16 cellular contexts compared by ENCODE assay signal in genomic region chr9:5978523-5978922, GRCh38. TPM values are rescaled to one million over a fixed set of nuclear protein-coding genes. Genes with fewer than 3 reads are reported as not detected.
DNase-seq lines count a peak whose midpoint lies in the region; ATAC-seq, FAIRE-seq and TF ChIP-seq lines count a peak whose summit lies in the region.
"Had no signal": no experiment of that assay in that cellular context is flagged by ENCODE, and none has a peak within 500 bp of the region (broad histone marks: within the 10 kb centered on the region; RNA-seq: fewer than 3 reads in every experiment).

No MANE protein-coding gene starts in this region.

- H3K9me1 ChIP-seq in K562 (ENCODE audit: control insufficient read depth, insufficient read depth, low read length) = no peaks in the 10 kb centered on the region

- H3K4me3 ChIP-seq in HepG2 (replicated peaks in 1 of 3; ENCODE audit: insufficient read depth in 1 of 3, low read depth in 2 of 3, low read length in 3 of 3) (no peak overlapping the region), right lobe of liver (no peak overlapping the region), LNCaP clone FGC (ENCODE audit: low read depth, low read length) (no peak overlapping the region), K562 (no peak overlapping the region)
- H3K4me3 ChIP-seq: GM12878, HAP-1 had no signal

- POLR2A ChIA-PET in HepG2 (lab: Yijun Ruan, JAX) = interaction anchor here (0.7 kb wide), 1 partner anchor 50 kb away, joined by 3 read pairs; no protein-coding TSS in a partner anchor
- POLR2A ChIA-PET in K562 (lab: Yijun Ruan, JAX) = interaction anchor here (1.2 kb wide), 1 partner anchor 49 kb away, joined by 3 read pairs; no protein-coding TSS in a partner anchor

- TF ChIP-seq RAD21 in HepG2 (CRISPR knock-in tag; IDR thresholded peaks at IDR 0.05) (no peak), K562 (CRISPR knock-in tag; conservative IDR thresholded peaks at IDR 0.05 in 1 of 2, IDR thresholded peaks at IDR 0.05 in 1 of 2) (no peak)

- no peaks in the 10 kb centered on the region for H3K79me2 ChIP-seq in HepG2 (ENCODE audit: insufficient read depth, low read length)
- H3K79me2 ChIP-seq in K562 (ENCODE audit: control insufficient read depth, insufficient read depth, low read length) = no peaks in the 10 kb centered on the region

- CTCF ChIA-PET in HepG2 (lab: Yijun Ruan, JAX; ENCODE audit: low intra/inter-chr PET ratio, low total read pairs) = no interaction called here
- CTCF ChIA-PET in K562 (lab: Yijun Ruan, JAX; ENCODE audit: low intra/inter-chr PET ratio) = no interaction called here

- H3K4me2 ChIP-seq in HepG2 (ENCODE audit: low read depth, low read length) (no peak overlapping the region), K562 (ENCODE audit: insufficient read depth, low read length) (no peak overlapping the region)

- H3K9ac ChIP-seq in HepG2 (ENCODE audit: insufficient read depth, low read depth, low read length) (no peak overlapping the region), K562 (ENCODE audit: insufficient read depth in 1 of 2, low read depth in 2 of 2, low read length in 2 of 2) (no peak overlapping the region)

- H2AFZ ChIP-seq in HepG2 (ENCODE audit: low read length) = no peak overlapping the region
- H2AFZ ChIP-seq in K562 (ENCODE audit: low read depth, low read length) = no peak overlapping the region

- H3K27me3 ChIP-seq in HepG2 (ENCODE audit: control insufficient read depth in 1 of 2, insufficient read depth in 2 of 2, low read length in 2 of 2) (no peaks in the 10 kb centered on the region), right lobe of liver (no peaks in the 10 kb centered on the region), K562 (ENCODE audit: control insufficient read depth in 2 of 2, insufficient read depth in 2 of 2, low read length in 2 of 2) (no peaks in the 10 kb centered on the region)

- H3K36me3 ChIP-seq in HepG2 (replicated peaks in 1 of 2; ENCODE audit: control insufficient read depth in 1 of 2, insufficient read depth in 2 of 2, low read length in 2 of 2) = peaks cover 1 to 15% of the 10 kb centered on the region in 2 experiments; a peak in 3 of 5 replicates
- no peaks in the 10 kb centered on the region for H3K36me3 ChIP-seq in right lobe of liver
- no peaks in the 10 kb centered on the region for H3K36me3 ChIP-seq in K562 (ENCODE audit: control insufficient read depth, insufficient read depth, low read length)
- H3K36me3 ChIP-seq: HAP-1 had no signal

- FAIRE-seq in HepG2 (lab: Jason Lieb, UNC) (no peak), K562 (lab: Jason Lieb, UNC) (no peak)
- FAIRE-seq: GM12878, H1 had no signal

- no peak for TF ChIP-seq POLR2A in HepG2 (IDR thresholded peaks at IDR 0.05; ENCODE audit: insufficient read depth in 1 of 2, low read depth in 2 of 2, low read length in 2 of 2)
- no peak for TF ChIP-seq POLR2A in right lobe of liver (IDR thresholded peaks at IDR 0.05)
- TF ChIP-seq POLR2A in K562 (conservative IDR thresholded peaks at IDR 0.05) = no peak

- ATAC-seq in HepG2 (no peak), right lobe of liver (no peak), K562 (no peak)
- ATAC-seq: GM12878 had no signal

- BruUV-seq in HepG2 (replicated peaks; lab: Mats Ljungman, UMichigan) (no TSS peak), K562 (replicated peaks; lab: Mats Ljungman, UMichigan) (no TSS peak)

- no peaks in the 10 kb centered on the region for H3K9me3 ChIP-seq in HepG2 (ENCODE audit: low read length)
- H3K9me3 ChIP-seq in right lobe of liver = no peaks in the 10 kb centered on the region
- no peaks in the 10 kb centered on the region for H3K9me3 ChIP-seq in K562 (replicated peaks; ENCODE audit: control insufficient read depth, insufficient read depth, low read depth, low read length)
- H3K9me3 ChIP-seq: HAP-1 had no signal

- H3K4me1 ChIP-seq in HepG2 (ENCODE audit: insufficient read depth, low read length) = no peaks in the 10 kb centered on the region
- no peaks in the 10 kb centered on the region for H3K4me1 ChIP-seq in right lobe of liver
- peaks cover 0 to 3% of the 10 kb centered on the region in 2 experiments; a peak in 2 of 5 replicates for H3K4me1 ChIP-seq in K562 (replicated peaks in 1 of 2; ENCODE audit: control insufficient read depth in 2 of 2, insufficient read depth in 2 of 2, low read length in 2 of 2)

- intact Hi-C loops in HepG2 (cut with micrococcal nuclease; ENCODE audit: unreplicated experiment) = no loop called here
- intact Hi-C loops in right lobe of liver (cut with DNase I) = no loop called here
- intact Hi-C loops in K562 (cut with micrococcal nuclease) = no loop called here

- in situ Hi-C loops in HepG2 (cut with HindIII; ENCODE audit: extremely low pct_ligation_motif_present, low pct_unique_long_range_greater_than_20kb) = no loop called here
- in situ Hi-C loops in K562 (cut with MboI) = no loop called here

- WGBS in HepG2 (ENCODE audit: low lambda C conversion rate) = 94% methylated on average over 1 of the region's 1 CpG
- WGBS in right lobe of liver (ENCODE audit: insufficient coverage, low coverage, low lambda C conversion rate, missing lambda C conversion rate) = 54% methylated on average over 1 of the region's 1 CpG
- 71% methylated on average over 1 of the region's 1 CpG for WGBS in K562 (ENCODE audit: insufficient coverage, low coverage, missing lambda C conversion rate)

- TF ChIP-seq CTCF in HepG2 (CRISPR knock-in tag; IDR thresholded peaks at IDR 0.05) = no peak
- no peak for TF ChIP-seq CTCF in right lobe of liver (IDR thresholded peaks at IDR 0.05)
- no peak for TF ChIP-seq CTCF in LNCaP clone FGC (IDR thresholded peaks at IDR 0.05; ENCODE audit: control insufficient read depth, extremely low read depth, insufficient read depth)
- TF ChIP-seq CTCF in K562 (IDR thresholded peaks at IDR 0.05 in 2 of 3, conservative IDR thresholded peaks at IDR 0.05 in 1 of 3; ENCODE audit: insufficient read depth in 2 of 3, low read depth in 1 of 3, low read length in 3 of 3) = no peak

- TF ChIP-seq EP300 in HepG2 (IDR thresholded peaks at IDR 0.05; ENCODE audit: low read depth in 2 of 2, low read length in 2 of 2) = no peak
- no peak for TF ChIP-seq EP300 in HepG2 (CRISPR knock-in tag; IDR thresholded peaks at IDR 0.05; ENCODE audit: borderline replicate concordance)
- TF ChIP-seq EP300 in K562 (IDR thresholded peaks at IDR 0.05; ENCODE audit: low read length) = no peak

- no peak for DNase-seq in HepG2 (ENCODE audit: low spot score)
- DNase-seq in right lobe of liver = no peak
- DNase-seq in LNCaP clone FGC (ENCODE audit: low read depth) = peak; percentile 11
- DNase-seq in K562 (ENCODE audit: extremely low read depth in 1 of 4, low spot score in 3 of 4) = no peak
- DNase-seq in SIG-M5 treated with dmso at 0.1 percent for 504 hours (lab: John Stamatoyannopoulos, UW; ENCODE audit: unreplicated experiment) = no peak
- no peak for DNase-seq in NK-92 treated with Interleukin-12 subunit alpha and Interleukin-12 subunit beta, amount 100 ng/mL, for 24 hours (lab: John Stamatoyannopoulos, UW)
- no peak for DNase-seq in NCI-H187 treated with DMSO at 0.1 percent for 48 hours (lab: John Stamatoyannopoulos, UW)
- no peak for DNase-seq in SKM-1 (lab: John Stamatoyannopoulos, UW; ENCODE audit: unreplicated experiment)
- DNase-seq: C1 segment of cervical spinal cord; Calu3; CD4-positive, alpha-beta T cell; DMS 273 treated with DMSO at 0.1 percent for 48 hours; HFFc6 had no signal

- H3K27ac ChIP-seq in HepG2 (ENCODE audit: extremely low read length, insufficient read depth, low read length) (no peak overlapping the region), right lobe of liver (no peak overlapping the region), K562 (ENCODE audit: extremely low read depth, low read depth, low read length) (no peak overlapping the region)

- H4K20me1 ChIP-seq in HepG2 (ENCODE audit: insufficient read depth, low read length) = no peaks in the 10 kb centered on the region
- H4K20me1 ChIP-seq in K562 (replicated peaks; ENCODE audit: control insufficient read depth, insufficient read depth, low read length) = no peaks in the 10 kb centered on the region

RNA-seq across cellular contexts. Expression of gene RANBP6, which starts 36.9 kb away (rescaled TPM):
- total RNA-seq in HepG2 (2016; rRNA removed; fragmentation: Illumina TruSeq; extraction: Trizol) = 26.0 and 37.7 TPM in 2 replicates
- total RNA-seq in HepG2 (2016; cell fraction: cytosol; rRNA removed; fragmentation: Illumina TruSeq; extraction: Trizol; ENCODE audit: low read depth) = 1.6 and 1.9 TPM in 2 replicates
- total RNA-seq in HepG2 (2016; cell fraction: insoluble cytoplasmic fraction; rRNA removed; fragmentation: Illumina TruSeq; extraction: Trizol) = 26.2 and 36.2 TPM in 2 replicates
- 6.7 and 9.0 TPM in 2 replicates for total RNA-seq in HepG2 (2016; cell fraction: membrane; rRNA removed; fragmentation: Illumina TruSeq; extraction: Trizol)
- total RNA-seq in HepG2 (2016; cell fraction: nucleus; rRNA removed; fragmentation: Illumina TruSeq; extraction: Trizol) = 35.1 and 35.2 TPM in 2 replicates
- polyA plus RNA-seq in HepG2 (2011; rRNA removed) = 7.2 and 7.5 TPM in 2 replicates
- polyA plus RNA-seq in HepG2 (2011; cell fraction: cytosol; rRNA removed) = 2.5 and 4.2 TPM in 2 replicates
- 5.1 and 7.8 TPM in 2 replicates for polyA plus RNA-seq in HepG2 (2011; cell fraction: nucleus; rRNA removed)
- 11.7 and 11.9 TPM in 2 replicates for polyA plus RNA-seq in HepG2 (2012)
- 0.80 TPM in 2 replicates for polyA plus RNA-seq in HepG2 (2016; cell fraction: cytosol; fragmentation: Illumina TruSeq; extraction: Trizol; ENCODE audit: low read depth)
- 17.9 and 18.2 TPM in 2 replicates for polyA plus RNA-seq in HepG2 (2016; cell fraction: insoluble cytoplasmic fraction; fragmentation: Illumina TruSeq; extraction: Trizol; ENCODE audit: low read depth)
- polyA plus RNA-seq in HepG2 (2016; cell fraction: membrane; fragmentation: Illumina TruSeq; extraction: Trizol; ENCODE audit: low read depth) = 3.1 and 3.2 TPM in 2 replicates
- polyA plus RNA-seq in HepG2 (2016; cell fraction: nucleus; fragmentation: Illumina TruSeq; extraction: Trizol; ENCODE audit: insufficient read depth, low read depth) = 23.4 and 24.6 TPM in 2 replicates
- polyA minus RNA-seq in HepG2 (2011; rRNA and poly(A)+ RNA removed; ENCODE audit: low replicate concordance) = 3.9 and 11.3 TPM in 2 replicates
- 7.6 and 8.4 TPM in 2 replicates for polyA minus RNA-seq in HepG2 (2011; cell fraction: cytosol; rRNA and poly(A)+ RNA removed)
- polyA minus RNA-seq in HepG2 (2011; cell fraction: nucleus; rRNA and poly(A)+ RNA removed) = 27.7 and 27.9 TPM in 2 replicates
- total RNA-seq in right lobe of liver = 10 to 100 TPM in 2 of 6 experiments, 1 to 10 TPM in 4; 6.2 to 11.7 (median 8.4) TPM
- total RNA-seq in K562 (2011; cell fraction: chromatin; rRNA removed; ENCODE audit: low replicate concordance) = 6.1 and 24.3 TPM in 2 replicates
- 4.7 and 8.7 TPM in 2 replicates for total RNA-seq in K562 (2011; cell fraction: nucleolus; rRNA removed)
- 11.1 TPM in 2 replicates for total RNA-seq in K562 (2011; cell fraction: nucleoplasm; rRNA removed)
- total RNA-seq in K562 (2014; rRNA removed) = 9.0 and 11.0 TPM in 2 replicates
- 19.9 and 20.3 TPM in 2 replicates for total RNA-seq in K562 (2014; rRNA removed; fragmentation: Illumina TruSeq; extraction: Trizol)
- total RNA-seq in K562 (2015; rRNA removed; fragmentation: Illumina TruSeq; extraction: Trizol) = 16.4 and 16.7 TPM in 2 replicates
- 11.5 and 11.7 TPM in 2 replicates for total RNA-seq in K562 (2021)
- polyA plus RNA-seq in K562 (2011; rRNA removed) = 15.2 and 18.3 TPM in 2 replicates
- polyA plus RNA-seq in K562 (2011; cell fraction: cytosol; rRNA removed) = 2.7 and 6.4 TPM in 2 replicates
- polyA plus RNA-seq in K562 (2011; cell fraction: nucleus; rRNA removed) = 5.3 and 9.4 TPM in 2 replicates
- 7.8 and 10.6 TPM in 2 replicates for polyA plus RNA-seq in K562 (2012)
- 10.4 and 11.2 TPM in 2 replicates for polyA plus RNA-seq in K562 (2014; fragmentation: Illumina TruSeq; extraction: Trizol)
- polyA plus RNA-seq in K562 (2014; fragmentation: Nextera tagmentation; extraction: Ambion mirVana) = 10 to 100 TPM; 10.7 to 15.9 TPM
- polyA plus RNA-seq in K562 (2014; rRNA removed) = 10.4 and 10.7 TPM in 2 replicates
- polyA minus RNA-seq in K562 (2011; rRNA and poly(A)+ RNA removed) = 21.5 and 22.4 TPM in 2 replicates
- polyA minus RNA-seq in K562 (2011; cell fraction: cytosol; rRNA and poly(A)+ RNA removed) = 8.2 and 9.4 TPM in 2 replicates
- polyA minus RNA-seq in K562 (2011; cell fraction: nucleus; rRNA and poly(A)+ RNA removed) = 8.5 and 18.0 TPM in 2 replicates

Comparison
In these comparisons a context has a peak if more than half of its experiments do, and no peak if none do; other contexts are left out.
1. Of the 241 proteins assayed by ChIP-seq in both HepG2 and K562: peak only in HepG2: MAFF and MAFK; only in K562: none; in both: none; in neither: 239.